ENCODE assay signal across 29 cellular contexts in the genomic region with DNA sequence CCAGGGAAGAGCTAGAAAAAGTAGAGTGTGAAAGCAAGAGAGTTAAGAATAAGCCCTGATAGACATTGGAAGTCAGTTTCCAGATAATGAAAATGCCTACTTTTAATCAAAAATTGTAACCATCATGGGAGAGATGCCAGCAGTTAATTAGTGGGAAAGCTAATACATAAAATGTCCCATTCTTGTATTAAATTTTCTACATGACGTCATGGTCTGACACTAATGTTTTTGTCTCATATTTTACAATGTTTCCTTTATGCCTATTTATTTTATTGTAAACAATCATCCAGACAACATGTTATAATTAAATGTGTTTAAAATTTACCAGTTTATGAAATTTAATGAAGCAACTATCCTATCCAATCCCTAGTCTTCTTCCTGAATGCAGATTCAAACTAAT. TPM values are rescaled to one million over a fixed set of nuclear protein-coding genes. Genes with fewer than 3 reads are reported as not detected.
"Had no signal": no experiment of that assay in that cellular context is flagged by ENCODE, and none has a peak within 500 bp of the region (broad histone marks: within the 10 kb centered on the region; RNA-seq: fewer than 3 reads in every experiment).

No MANE protein-coding gene starts in this region.

- H3K27me3 ChIP-seq: stomach, suprapubic skin, testis, thyroid gland, tibial artery, tibial nerve, transverse colon, upper lobe of left lung, upper lobe of right lung, uterus, vagina had no signal

- H3K9me3 ChIP-seq: stomach, suprapubic skin, testis, thoracic aorta, thyroid gland, tibial artery, tibial nerve, transverse colon, upper lobe of left lung, upper lobe of right lung, uterus, vagina had no signal

- DNase-seq: stimulated activated CD4-positive, alpha-beta T cell treated with anti-CD3 and anti-CD28 coated beads, Interleukin-2, amount 100 ng/mL, for 48 hours; stimulated activated CD4-positive, alpha-beta T cell treated with anti-CD3 and anti-CD28 coated beads, Interleukin-4, amount 100 ng/mL, for 1 hour; stimulated activated CD4-positive, alpha-beta T cell treated with anti-CD3 and anti-CD28 coated beads, Interleukin-4, amount 100 ng/mL, for 24 hours; stimulated activated CD4-positive, alpha-beta T cell treated with anti-CD3 and anti-CD28 coated beads, Interleukin-4, amount 100 ng/mL, for 4 hours; stimulated activated CD8-positive, alpha-beta memory T cell treated with anti-CD3 and anti-CD28 coated beads, Interleukin-4, amount 100 ng/mL, for 48 hours; stimulated activated naive B cell treated with anti-CD40 and anti-IgM and Interleukin-4, amounts not matched to agents 10 μg/mL and 1 μg/mL and 100 μg/mL, for 72 hours; stimulated activated naive CD4-positive, alpha-beta T cell; stimulated activated naive CD4-positive, alpha-beta T cell treated with Interleukin-2 at 50 U/mL for 16 hours; stimulated activated naive CD8-positive, alpha-beta T cell treated with anti-CD3 and anti-CD28 coated beads, Interleukin-15, amount 100 ng/mL, for 72 hours; stimulated activated naive CD8-positive, alpha-beta T cell treated with anti-CD3 and anti-CD28 coated beads, Interleukin-15, Interleukin-2, amounts not matched to agents 100 U/mL and 50 U/mL, for 24 hours; stomach; substantia nigra; testis; thyroid gland; tibial artery; transverse colon; trophoblast cell; upper lobe of left lung; upper lobe of right lung; uterus had no signal

- H3K4me1 Mint-ChIP-seq: stimulated activated effector memory CD8-positive, alpha-beta T cell treated with anti-CD3 and anti-CD28 coated beads, Interleukin-12 subunit alpha, Interleukin-12 subunit beta, amount 100 ng/mL, for 72 hours; stimulated activated memory B cell treated with anti-CD40 and anti-IgM and Interleukin-4, amounts not matched to agents 10 μg/mL and 1 μg/mL and 100 μg/mL, for 72 hours; stimulated activated naive B cell treated with anti-CD40 and anti-IgM and Interleukin-4, amounts not matched to agents 10 μg/mL and 1 μg/mL and 100 μg/mL, for 72 hours; stimulated activated naive CD8-positive, alpha-beta T cell treated with anti-CD3 and anti-CD28 coated beads, Interleukin-15, amount 100 ng/mL, for 72 hours had no signal

- H3K27ac Mint-ChIP-seq: stimulated activated effector memory CD8-positive, alpha-beta T cell treated with anti-CD3 and anti-CD28 coated beads, Interleukin-12 subunit alpha, Interleukin-12 subunit beta, amount 100 ng/mL, for 72 hours; stimulated activated memory B cell treated with anti-CD40 and anti-IgM and Interleukin-4, amounts not matched to agents 10 μg/mL and 1 μg/mL and 100 μg/mL, for 72 hours; stimulated activated naive B cell treated with anti-CD40 and anti-IgM and Interleukin-4, amounts not matched to agents 10 μg/mL and 1 μg/mL and 100 μg/mL, for 72 hours; stimulated activated naive CD8-positive, alpha-beta T cell treated with anti-CD3 and anti-CD28 coated beads, Interleukin-15, amount 100 ng/mL, for 72 hours; stimulated activated naive CD8-positive, alpha-beta T cell treated with anti-CD3 and anti-CD28 coated beads, Interleukin-15, Interleukin-2, amounts not matched to agents 100 ng/mL and 50 ng/mL, for 24 hours; type B pancreatic cell had no signal

- H3K9me3 Mint-ChIP-seq: stimulated activated naive B cell treated with anti-CD40 and anti-IgM and Interleukin-4, amounts not matched to agents 10 μg/mL and 1 μg/mL and 100 μg/mL, for 72 hours; type B pancreatic cell had no signal

- ATAC-seq: stimulated activated effector memory CD8-positive, alpha-beta T cell treated with anti-CD3 and anti-CD28 coated beads, Interleukin-12 subunit alpha, Interleukin-12 subunit beta, amount 100 ng/mL, for 72 hours; stimulated activated memory B cell treated with anti-CD40 and anti-IgM and Interleukin-4, amounts not matched to agents 10 μg/mL and 1 μg/mL and 100 μg/mL, for 72 hours; stimulated activated naive B cell treated with anti-CD40 and anti-IgM and Interleukin-4, amounts not matched to agents 10 μg/mL and 1 μg/mL and 100 μg/mL, for 72 hours; stimulated activated naive CD8-positive, alpha-beta T cell treated with anti-CD3 and anti-CD28 coated beads, Interleukin-15, amount 100 ng/mL, for 72 hours; stimulated activated naive CD8-positive, alpha-beta T cell treated with anti-CD3 and anti-CD28 coated beads, Interleukin-15, Interleukin-2, amounts not matched to agents 100 U/mL and 50 U/mL, for 24 hours; upper lobe of right lung had no signal

- H3K4me3 ChIP-seq: stomach, suprapubic skin, testis, thoracic aorta, thyroid gland, tibial artery, tibial nerve, transverse colon, upper lobe of left lung, upper lobe of right lung, uterus, vagina had no signal

- H3K36me3 ChIP-seq: stomach, suprapubic skin, thoracic aorta, thyroid gland, tibial artery, tibial nerve, transverse colon, upper lobe of left lung, upper lobe of right lung, uterus, vagina had no signal

- H3K4me1 ChIP-seq: stomach, suprapubic skin, testis, tibial artery, tibial nerve, transverse colon, upper lobe of left lung, upper lobe of right lung, uterus, vagina had no signal

- FAIRE-seq: urothelium cell line had no signal

- H3K27ac ChIP-seq: stomach, suprapubic skin, testis, thoracic aorta, thyroid gland, tibial artery, tibial nerve, transverse colon, upper lobe of left lung, upper lobe of right lung, uterus, vagina had no signal

- H3K27me3 Mint-ChIP-seq: stimulated activated memory B cell treated with anti-CD40 and anti-IgM and Interleukin-4, amounts not matched to agents 10 μg/mL and 1 μg/mL and 100 μg/mL, for 72 hours; stimulated activated naive B cell treated with anti-CD40 and anti-IgM and Interleukin-4, amounts not matched to agents 10 μg/mL and 1 μg/mL and 100 μg/mL, for 72 hours; stimulated activated naive CD8-positive, alpha-beta T cell treated with anti-CD3 and anti-CD28 coated beads, Interleukin-15, amount 100 ng/mL, for 72 hours; stimulated activated naive CD8-positive, alpha-beta T cell treated with anti-CD3 and anti-CD28 coated beads, Interleukin-15, Interleukin-2, amounts not matched to agents 100 ng/mL and 50 ng/mL, for 24 hours; type B pancreatic cell had no signal

- H3K36me3 Mint-ChIP-seq: stimulated activated effector memory CD8-positive, alpha-beta T cell treated with anti-CD3 and anti-CD28 coated beads, Interleukin-12 subunit alpha, Interleukin-12 subunit beta, amount 100 ng/mL, for 72 hours; stimulated activated memory B cell treated with anti-CD40 and anti-IgM and Interleukin-4, amounts not matched to agents 10 μg/mL and 1 μg/mL and 100 μg/mL, for 72 hours; stimulated activated naive B cell treated with anti-CD40 and anti-IgM and Interleukin-4, amounts not matched to agents 10 μg/mL and 1 μg/mL and 100 μg/mL, for 72 hours; type B pancreatic cell had no signal

- H3K4me3 Mint-ChIP-seq: stimulated activated effector memory CD8-positive, alpha-beta T cell treated with anti-CD3 and anti-CD28 coated beads, Interleukin-12 subunit alpha, Interleukin-12 subunit beta, amount 100 ng/mL, for 72 hours; stimulated activated memory B cell treated with anti-CD40 and anti-IgM and Interleukin-4, amounts not matched to agents 10 μg/mL and 1 μg/mL and 100 μg/mL, for 72 hours; stimulated activated naive B cell treated with anti-CD40 and anti-IgM and Interleukin-4, amounts not matched to agents 10 μg/mL and 1 μg/mL and 100 μg/mL, for 72 hours; stimulated activated naive CD8-positive, alpha-beta T cell treated with anti-CD3 and anti-CD28 coated beads, Interleukin-15, amount 100 ng/mL, for 72 hours; stimulated activated naive CD8-positive, alpha-beta T cell treated with anti-CD3 and anti-CD28 coated beads, Interleukin-15, Interleukin-2, amounts not matched to agents 100 ng/mL and 50 ng/mL, for 24 hours; type B pancreatic cell had no signal

RNA-seq across cellular contexts. Expression of a gene that starts 26.3 kb away (rescaled TPM):
- total RNA-seq: suprapubic skin had no signal
